ENCODE assay signal across 11 cellular contexts in the genomic region with DNA sequence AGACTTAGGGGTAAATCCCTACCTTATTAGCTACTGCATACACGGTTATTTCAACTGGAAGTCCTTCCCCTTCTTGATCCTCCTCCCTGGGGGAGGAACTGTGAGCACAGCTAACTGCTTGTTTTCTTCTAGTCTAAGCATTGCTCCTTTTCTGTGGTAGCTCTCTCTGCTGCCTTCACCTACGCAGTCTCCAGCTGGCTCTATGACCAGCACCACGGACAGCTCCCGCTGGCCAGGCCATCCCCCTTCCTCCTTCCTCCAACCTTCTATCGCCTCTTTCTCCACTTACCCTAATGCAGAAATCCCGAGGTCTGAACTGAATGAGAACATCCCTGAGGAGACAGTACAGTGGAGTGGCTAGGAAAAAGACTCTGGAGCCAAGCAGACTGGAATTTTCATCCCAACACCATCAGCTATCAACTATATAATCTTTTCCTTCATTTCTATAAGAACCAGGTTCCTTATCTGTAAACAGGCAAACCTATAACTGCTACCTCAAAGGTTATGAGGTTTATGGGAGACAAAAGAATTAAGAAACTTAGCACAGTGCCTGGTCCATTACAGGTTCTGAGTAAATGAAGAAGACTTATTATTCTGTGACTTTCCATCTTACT. TPM values are rescaled to one million over a fixed set of nuclear protein-coding genes. Genes with fewer than 3 reads are reported as not detected.
DNase-seq lines count a peak whose midpoint lies in the region; ATAC-seq, FAIRE-seq and TF ChIP-seq lines count a peak whose summit lies in the region.
"Had no signal": no experiment of that assay in that cellular context is flagged by ENCODE, and none has a peak within 500 bp of the region (broad histone marks: within the 10 kb centered on the region; RNA-seq: fewer than 3 reads in every experiment).

No MANE protein-coding gene starts in this region.

- H3K4me3 ChIP-seq in HAP-1: no peak overlapping the region
- H3K4me3 ChIP-seq in SK-N-SH (ENCODE audit: low read depth in 2 of 2, low read length in 1 of 2): no peak overlapping the region
- no peak overlapping the region for H3K4me3 ChIP-seq in kidney (ENCODE audit: low read length in 2 of 2)

- no peaks in the 10 kb centered on the region for H3K9me2 ChIP-seq in SK-N-SH

- H3K4me2 ChIP-seq in SK-N-SH: no peak overlapping the region

- WGBS in SK-N-SH (ENCODE audit: low lambda C conversion rate): 27% methylated on average over 6 of the region's 6 CpGs

- H3K9me3 ChIP-seq in HAP-1 (no peaks in the 10 kb centered on the region), SK-N-SH (no peaks in the 10 kb centered on the region), kidney (ENCODE audit: control insufficient read depth in 1 of 2, low read length in 2 of 2) (no peaks in the 10 kb centered on the region)
- H3K9me3 ChIP-seq: neutrophil had no signal

- DNase-seq in A172 (ENCODE audit: low spot score) (peak; percentile 41), HAP-1 (ENCODE audit: low spot score in 2 of 2) (peak; percentile 11 to 68), SK-N-SH (no peak), hepatic stellate cell (ENCODE audit: low spot score) (peak; percentile 34), OCI-M2 (lab: John Stamatoyannopoulos, UW; ENCODE audit: unreplicated experiment) (no peak), kidney (no peak)
- DNase-seq: NCI-H1105 had no signal

- no peaks in the 10 kb centered on the region for H3F3A ChIP-seq in SK-N-SH (replicated peaks; ENCODE audit: insufficient read depth)

- CTCF ChIA-PET in SK-N-SH (lab: Yijun Ruan, JAX): interaction anchor here (0.8 to 3.2 kb wide), 9 partner anchors 12 to 249 kb away, joined by 3 to 19 read pairs (median 5); no protein-coding TSS in a partner anchor

- no peak overlapping the region for H2AFZ ChIP-seq in SK-N-SH (ENCODE audit: low read depth)

- in situ Hi-C loops in HAP-1 (cut with MboI; ENCODE audit: low sequenced_read_pairs): no loop called here

- no peaks in the 10 kb centered on the region for H3K4me1 ChIP-seq in HAP-1
- peaks cover 0 to 2% of the 10 kb centered on the region in 2 experiments; a peak in 1 of 4 replicates for H3K4me1 ChIP-seq in SK-N-SH (ENCODE audit: control insufficient read depth in 1 of 2, insufficient read depth in 2 of 2, low read depth in 1 of 2, low read length in 1 of 2)
- H3K4me1 ChIP-seq in kidney (ENCODE audit: control insufficient read depth in 1 of 2, insufficient read depth in 1 of 2, low read depth in 1 of 2, low read length in 2 of 2): no peaks in the 10 kb centered on the region

- POLR2A ChIA-PET in SK-N-SH (lab: Yijun Ruan, JAX): no interaction called here

- H3K27ac ChIP-seq in SK-N-SH (ENCODE audit: low read depth in 2 of 2, low read length in 1 of 2) (no peak overlapping the region), kidney (ENCODE audit: low read depth in 2 of 2, low read length in 2 of 2) (no peak overlapping the region)
- H3K27ac ChIP-seq: epithelial cell of prostate, neutrophil had no signal

- TF ChIP-seq EP300 in SK-N-SH (IDR thresholded peaks at IDR 0.05; ENCODE audit: borderline replicate concordance in 1 of 2, low read depth in 1 of 2, low read length in 1 of 2): no peak

- TF ChIP-seq RAD21 in SK-N-SH (IDR thresholded peaks at IDR 0.05; ENCODE audit: low read length): no peak

- no peaks in the 10 kb centered on the region for H3K79me2 ChIP-seq in SK-N-SH (ENCODE audit: insufficient read depth)

- no peaks in the 10 kb centered on the region for H4K20me1 ChIP-seq in SK-N-SH (ENCODE audit: insufficient read depth)

- H3K9ac ChIP-seq in SK-N-SH (no peak overlapping the region), kidney (ENCODE audit: low read length in 2 of 2) (no peak overlapping the region)

- intact Hi-C loops in kidney (cut with DNase I): no loop called here

- TF ChIP-seq CTCF in SK-N-SH (IDR thresholded peaks at IDR 0.05) (no peak), kidney (IDR thresholded peaks at IDR 0.05; ENCODE audit: borderline replicate concordance, extremely low read depth, insufficient read depth) (no peak)

- FAIRE-seq in kidney (lab: Jason Lieb, UNC): no peak

- H3K27me3 ChIP-seq in HAP-1 (ENCODE audit: low read depth): peaks cover 21% of the 10 kb centered on the region
- H3K27me3 ChIP-seq in SK-N-SH (ENCODE audit: insufficient read depth): peaks cover 10% of the 10 kb centered on the region

- ATAC-seq in HG02885 (IDR thresholded peaks at IDR 0.05; ENCODE audit: poor library complexity, unreplicated experiment): no peak
- no peak for ATAC-seq in GM19035 (IDR thresholded peaks at IDR 0.05; ENCODE audit: unreplicated experiment)

- no peaks in the 10 kb centered on the region for H3K36me3 ChIP-seq in HAP-1 (replicated peaks)
- no peaks in the 10 kb centered on the region for H3K36me3 ChIP-seq in SK-N-SH (replicated peaks in 1 of 2; ENCODE audit: control insufficient read depth in 1 of 2, insufficient read depth in 2 of 2, low read length in 1 of 2)
- H3K36me3 ChIP-seq in kidney (ENCODE audit: control insufficient read depth in 1 of 2, insufficient read depth in 2 of 2, low read length in 2 of 2): no peaks in the 10 kb centered on the region
- H3K36me3 ChIP-seq: neutrophil had no signal

TF ChIP-seq in SK-N-SH, 30 proteins besides CTCF, POLR2A, EP300 and RAD21:
- TF ChIP-seq, protein P1, sequence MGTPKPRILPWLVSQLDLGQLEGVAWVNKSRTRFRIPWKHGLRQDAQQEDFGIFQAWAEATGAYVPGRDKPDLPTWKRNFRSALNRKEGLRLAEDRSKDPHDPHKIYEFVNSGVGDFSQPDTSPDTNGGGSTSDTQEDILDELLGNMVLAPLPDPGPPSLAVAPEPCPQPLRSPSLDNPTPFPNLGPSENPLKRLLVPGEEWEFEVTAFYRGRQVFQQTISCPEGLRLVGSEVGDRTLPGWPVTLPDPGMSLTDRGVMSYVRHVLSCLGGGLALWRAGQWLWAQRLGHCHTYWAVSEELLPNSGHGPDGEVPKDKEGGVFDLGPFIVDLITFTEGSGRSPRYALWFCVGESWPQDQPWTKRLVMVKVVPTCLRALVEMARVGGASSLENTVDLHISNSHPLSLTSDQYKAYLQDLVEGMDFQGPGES (IDR thresholded peaks at IDR 0.05; ENCODE audit: low read depth, low read length): no peak
- TF ChIP-seq, protein P2, sequence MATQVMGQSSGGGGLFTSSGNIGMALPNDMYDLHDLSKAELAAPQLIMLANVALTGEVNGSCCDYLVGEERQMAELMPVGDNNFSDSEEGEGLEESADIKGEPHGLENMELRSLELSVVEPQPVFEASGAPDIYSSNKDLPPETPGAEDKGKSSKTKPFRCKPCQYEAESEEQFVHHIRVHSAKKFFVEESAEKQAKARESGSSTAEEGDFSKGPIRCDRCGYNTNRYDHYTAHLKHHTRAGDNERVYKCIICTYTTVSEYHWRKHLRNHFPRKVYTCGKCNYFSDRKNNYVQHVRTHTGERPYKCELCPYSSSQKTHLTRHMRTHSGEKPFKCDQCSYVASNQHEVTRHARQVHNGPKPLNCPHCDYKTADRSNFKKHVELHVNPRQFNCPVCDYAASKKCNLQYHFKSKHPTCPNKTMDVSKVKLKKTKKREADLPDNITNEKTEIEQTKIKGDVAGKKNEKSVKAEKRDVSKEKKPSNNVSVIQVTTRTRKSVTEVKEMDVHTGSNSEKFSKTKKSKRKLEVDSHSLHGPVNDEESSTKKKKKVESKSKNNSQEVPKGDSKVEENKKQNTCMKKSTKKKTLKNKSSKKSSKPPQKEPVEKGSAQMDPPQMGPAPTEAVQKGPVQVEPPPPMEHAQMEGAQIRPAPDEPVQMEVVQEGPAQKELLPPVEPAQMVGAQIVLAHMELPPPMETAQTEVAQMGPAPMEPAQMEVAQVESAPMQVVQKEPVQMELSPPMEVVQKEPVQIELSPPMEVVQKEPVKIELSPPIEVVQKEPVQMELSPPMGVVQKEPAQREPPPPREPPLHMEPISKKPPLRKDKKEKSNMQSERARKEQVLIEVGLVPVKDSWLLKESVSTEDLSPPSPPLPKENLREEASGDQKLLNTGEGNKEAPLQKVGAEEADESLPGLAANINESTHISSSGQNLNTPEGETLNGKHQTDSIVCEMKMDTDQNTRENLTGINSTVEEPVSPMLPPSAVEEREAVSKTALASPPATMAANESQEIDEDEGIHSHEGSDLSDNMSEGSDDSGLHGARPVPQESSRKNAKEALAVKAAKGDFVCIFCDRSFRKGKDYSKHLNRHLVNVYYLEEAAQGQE (IDR thresholded peaks at IDR 0.05; ENCODE audit: low read depth, low read length): peak; percentile 99

RNA-seq across cellular contexts. Expression of a gene that starts 4.7 kb away (rescaled TPM):
- 0.26 and 0.55 TPM in 2 replicates for total RNA-seq in A172 (2014; rRNA removed; shearing (Covaris generic))
- polyA plus RNA-seq in SK-N-SH (2012; rRNA removed) (0.95 and 1.7 TPM in 2 replicates), kidney (ENCODE audit: insufficient read depth, low read depth, low replicate concordance) (0.73 TPM)
- 0.42 and 0.73 TPM in 2 replicates for polyA plus RNA-seq in SK-N-SH (2012; cell fraction: cytosol; rRNA removed)
- polyA plus RNA-seq in SK-N-SH (2012; cell fraction: nucleus; rRNA removed): 1.8 and 1.9 TPM in 2 replicates
- total RNA-seq in kidney: 2.0 TPM

RNA-seq across cellular contexts. Expression of a gene that starts 14.7 kb away (rescaled TPM):
- 0.03 TPM in 1 of 2 replicates, not detected in the other for total RNA-seq in A172 (2014; rRNA removed; shearing (Covaris generic))
- polyA plus RNA-seq in SK-N-SH (2012; rRNA removed): 0.03 TPM in 1 of 2 replicates, not detected in the other
- 0.01 TPM in 1 of 2 replicates, not detected in the other for polyA plus RNA-seq in SK-N-SH (2012; cell fraction: cytosol; rRNA removed)
- polyA plus RNA-seq in SK-N-SH (2012; cell fraction: nucleus; rRNA removed): 0.26 and 0.28 TPM in 2 replicates
- total RNA-seq in kidney: 0.88 TPM
- polyA plus RNA-seq in kidney (ENCODE audit: insufficient read depth, low read depth, low replicate concordance): 3.1 TPM

RNA-seq across cellular contexts. Expression of a gene that starts 52.8 kb away (rescaled TPM):
- total RNA-seq in A172 (2014; rRNA removed; shearing (Covaris generic)): not detected in 2 replicates
- not detected in 2 replicates for polyA plus RNA-seq in SK-N-SH (2012; rRNA removed)
- polyA plus RNA-seq in SK-N-SH (2012; cell fraction: cytosol; rRNA removed): 0.10 TPM in 1 of 2 replicates, not detected in the other
- polyA plus RNA-seq in SK-N-SH (2012; cell fraction: nucleus; rRNA removed): not detected in 2 replicates
- not detected for total RNA-seq in kidney
- not detected for polyA plus RNA-seq in kidney (ENCODE audit: insufficient read depth, low read depth, low replicate concordance)

Comparison
In these comparisons a context has a peak if more than half of its experiments do, and no peak if none do; other contexts are left out.
1. DNase-seq: peak in A172 (single experiment), HAP-1 (2 of 2) and hepatic stellate cell (single experiment); none in SK-N-SH (single experiment), OCI-M2 (single experiment) and kidney (single experiment).